Comparison of ENCODE assay signal across 1 cellular context in the genomic region with DNA sequence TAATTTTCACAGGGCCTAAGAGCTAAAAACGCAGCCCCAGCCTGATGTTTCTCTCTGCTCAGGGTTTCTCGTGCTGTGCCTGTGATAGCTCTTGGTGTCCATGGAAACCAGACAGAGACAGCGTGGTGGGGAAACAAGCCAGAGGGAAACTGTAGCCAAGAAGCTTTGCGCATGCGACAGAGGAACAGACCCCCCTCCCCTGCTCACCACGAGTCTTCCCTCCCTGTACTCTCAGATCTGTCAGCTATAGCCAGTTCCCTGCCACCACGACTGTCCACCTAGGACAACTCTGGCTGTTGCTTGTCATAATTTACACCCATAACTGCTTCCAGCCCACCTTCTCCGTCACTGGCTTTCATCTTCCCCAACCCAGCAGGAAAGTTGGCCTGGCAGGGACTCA.
TF ChIP-seq lines count a peak whose summit lies in the region.

No MANE protein-coding gene starts in this region.

TF ChIP-seq in HepG2, 621 proteins besides CTCF, POLR2A, EP300 and RAD21 (continued from another document):
- TF ChIP-seq, protein P1, sequence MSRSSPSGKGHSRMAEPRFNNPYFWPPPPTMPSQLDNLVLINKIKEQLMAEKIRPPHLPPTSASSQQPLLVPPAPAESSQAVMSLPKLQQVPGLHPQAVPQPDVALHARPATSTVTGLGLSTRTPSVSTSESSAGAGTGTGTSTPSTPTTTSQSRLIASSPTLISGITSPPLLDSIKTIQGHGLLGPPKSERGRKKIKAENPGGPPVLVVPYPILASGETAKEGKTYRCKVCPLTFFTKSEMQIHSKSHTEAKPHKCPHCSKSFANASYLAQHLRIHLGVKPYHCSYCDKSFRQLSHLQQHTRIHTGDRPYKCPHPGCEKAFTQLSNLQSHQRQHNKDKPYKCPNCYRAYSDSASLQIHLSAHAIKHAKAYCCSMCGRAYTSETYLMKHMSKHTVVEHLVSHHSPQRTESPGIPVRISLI (CRISPR knock-in tag; IDR thresholded peaks at IDR 0.05; ENCODE audit: borderline replicate concordance), result no peak
- TF ChIP-seq, protein P2, sequence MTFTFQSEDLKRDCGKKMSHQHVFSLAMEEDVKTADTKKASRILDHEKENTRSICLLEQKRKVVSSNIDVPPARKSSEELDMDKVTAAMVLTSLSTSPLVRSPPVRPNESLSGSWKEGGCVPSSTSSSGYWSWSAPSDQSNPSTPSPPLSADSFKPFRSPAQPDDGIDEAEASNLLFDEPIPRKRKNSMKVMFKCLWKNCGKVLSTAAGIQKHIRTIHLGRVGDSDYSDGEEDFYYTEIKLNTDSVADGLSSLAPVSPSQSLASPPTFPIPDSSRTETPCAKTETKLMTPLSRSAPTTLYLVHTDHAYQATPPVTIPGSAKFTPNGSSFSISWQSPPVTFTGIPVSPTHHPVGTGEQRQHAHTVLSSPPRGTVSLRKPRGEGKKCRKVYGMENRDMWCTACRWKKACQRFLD (CRISPR knock-in tag; IDR thresholded peaks at IDR 0.05; ENCODE audit: borderline replicate concordance), result no peak
- TF ChIP-seq, protein P3, sequence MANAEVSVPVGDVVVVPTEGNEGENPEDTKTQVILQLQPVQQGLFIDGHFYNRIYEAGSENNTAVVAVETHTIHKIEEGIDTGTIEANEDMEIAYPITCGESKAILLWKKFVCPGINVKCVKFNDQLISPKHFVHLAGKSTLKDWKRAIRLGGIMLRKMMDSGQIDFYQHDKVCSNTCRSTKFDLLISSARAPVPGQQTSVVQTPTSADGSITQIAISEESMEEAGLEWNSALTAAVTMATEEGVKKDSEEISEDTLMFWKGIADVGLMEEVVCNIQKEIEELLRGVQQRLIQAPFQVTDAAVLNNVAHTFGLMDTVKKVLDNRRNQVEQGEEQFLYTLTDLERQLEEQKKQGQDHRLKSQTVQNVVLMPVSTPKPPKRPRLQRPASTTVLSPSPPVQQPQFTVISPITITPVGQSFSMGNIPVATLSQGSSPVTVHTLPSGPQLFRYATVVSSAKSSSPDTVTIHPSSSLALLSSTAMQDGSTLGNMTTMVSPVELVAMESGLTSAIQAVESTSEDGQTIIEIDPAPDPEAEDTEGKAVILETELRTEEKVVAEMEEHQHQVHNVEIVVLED (CRISPR knock-in tag; IDR thresholded peaks at IDR 0.05; ENCODE audit: borderline replicate concordance), result no peak
